Comparison of ENCODE assay signal across 1 cellular context in the genomic region with DNA sequence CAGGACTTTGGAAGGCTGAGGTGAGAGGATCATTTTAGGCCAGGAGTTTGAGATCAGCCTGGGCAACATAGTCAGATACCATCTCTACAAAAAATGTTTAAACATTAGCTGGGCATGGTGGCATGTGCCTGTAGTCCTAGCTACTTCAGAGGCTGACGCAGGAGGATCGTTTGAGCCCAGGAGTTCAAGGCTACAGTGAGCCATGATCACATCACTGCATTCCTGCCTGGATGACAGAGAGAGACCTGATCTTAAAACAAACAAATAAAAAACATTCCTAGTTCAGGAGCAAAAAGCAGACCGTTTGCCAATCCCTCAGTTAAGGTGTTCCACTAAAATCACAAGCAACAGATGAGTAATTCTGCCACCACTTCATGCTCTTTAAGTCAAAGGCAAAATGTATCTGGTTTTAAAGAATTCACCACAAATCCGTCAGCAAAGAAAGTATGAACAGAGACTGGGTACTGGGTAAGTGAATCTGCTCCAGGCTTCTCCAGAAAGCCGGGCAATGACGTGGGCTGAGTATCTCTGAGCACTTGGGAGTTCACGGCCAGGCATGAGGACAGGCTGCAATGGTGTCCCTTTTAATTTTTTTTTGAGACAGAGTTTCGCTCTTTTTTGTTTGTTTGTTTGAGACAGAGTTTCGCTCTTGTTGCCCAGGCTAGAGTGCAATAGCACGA.
TF ChIP-seq lines count a peak whose summit lies in the region.

No MANE protein-coding gene starts in this region.

TF ChIP-seq in GM23338, 12 proteins besides CTCF, POLR2A, EP300 and RAD21 (continued from another document):
- TF ChIP-seq, protein P1, sequence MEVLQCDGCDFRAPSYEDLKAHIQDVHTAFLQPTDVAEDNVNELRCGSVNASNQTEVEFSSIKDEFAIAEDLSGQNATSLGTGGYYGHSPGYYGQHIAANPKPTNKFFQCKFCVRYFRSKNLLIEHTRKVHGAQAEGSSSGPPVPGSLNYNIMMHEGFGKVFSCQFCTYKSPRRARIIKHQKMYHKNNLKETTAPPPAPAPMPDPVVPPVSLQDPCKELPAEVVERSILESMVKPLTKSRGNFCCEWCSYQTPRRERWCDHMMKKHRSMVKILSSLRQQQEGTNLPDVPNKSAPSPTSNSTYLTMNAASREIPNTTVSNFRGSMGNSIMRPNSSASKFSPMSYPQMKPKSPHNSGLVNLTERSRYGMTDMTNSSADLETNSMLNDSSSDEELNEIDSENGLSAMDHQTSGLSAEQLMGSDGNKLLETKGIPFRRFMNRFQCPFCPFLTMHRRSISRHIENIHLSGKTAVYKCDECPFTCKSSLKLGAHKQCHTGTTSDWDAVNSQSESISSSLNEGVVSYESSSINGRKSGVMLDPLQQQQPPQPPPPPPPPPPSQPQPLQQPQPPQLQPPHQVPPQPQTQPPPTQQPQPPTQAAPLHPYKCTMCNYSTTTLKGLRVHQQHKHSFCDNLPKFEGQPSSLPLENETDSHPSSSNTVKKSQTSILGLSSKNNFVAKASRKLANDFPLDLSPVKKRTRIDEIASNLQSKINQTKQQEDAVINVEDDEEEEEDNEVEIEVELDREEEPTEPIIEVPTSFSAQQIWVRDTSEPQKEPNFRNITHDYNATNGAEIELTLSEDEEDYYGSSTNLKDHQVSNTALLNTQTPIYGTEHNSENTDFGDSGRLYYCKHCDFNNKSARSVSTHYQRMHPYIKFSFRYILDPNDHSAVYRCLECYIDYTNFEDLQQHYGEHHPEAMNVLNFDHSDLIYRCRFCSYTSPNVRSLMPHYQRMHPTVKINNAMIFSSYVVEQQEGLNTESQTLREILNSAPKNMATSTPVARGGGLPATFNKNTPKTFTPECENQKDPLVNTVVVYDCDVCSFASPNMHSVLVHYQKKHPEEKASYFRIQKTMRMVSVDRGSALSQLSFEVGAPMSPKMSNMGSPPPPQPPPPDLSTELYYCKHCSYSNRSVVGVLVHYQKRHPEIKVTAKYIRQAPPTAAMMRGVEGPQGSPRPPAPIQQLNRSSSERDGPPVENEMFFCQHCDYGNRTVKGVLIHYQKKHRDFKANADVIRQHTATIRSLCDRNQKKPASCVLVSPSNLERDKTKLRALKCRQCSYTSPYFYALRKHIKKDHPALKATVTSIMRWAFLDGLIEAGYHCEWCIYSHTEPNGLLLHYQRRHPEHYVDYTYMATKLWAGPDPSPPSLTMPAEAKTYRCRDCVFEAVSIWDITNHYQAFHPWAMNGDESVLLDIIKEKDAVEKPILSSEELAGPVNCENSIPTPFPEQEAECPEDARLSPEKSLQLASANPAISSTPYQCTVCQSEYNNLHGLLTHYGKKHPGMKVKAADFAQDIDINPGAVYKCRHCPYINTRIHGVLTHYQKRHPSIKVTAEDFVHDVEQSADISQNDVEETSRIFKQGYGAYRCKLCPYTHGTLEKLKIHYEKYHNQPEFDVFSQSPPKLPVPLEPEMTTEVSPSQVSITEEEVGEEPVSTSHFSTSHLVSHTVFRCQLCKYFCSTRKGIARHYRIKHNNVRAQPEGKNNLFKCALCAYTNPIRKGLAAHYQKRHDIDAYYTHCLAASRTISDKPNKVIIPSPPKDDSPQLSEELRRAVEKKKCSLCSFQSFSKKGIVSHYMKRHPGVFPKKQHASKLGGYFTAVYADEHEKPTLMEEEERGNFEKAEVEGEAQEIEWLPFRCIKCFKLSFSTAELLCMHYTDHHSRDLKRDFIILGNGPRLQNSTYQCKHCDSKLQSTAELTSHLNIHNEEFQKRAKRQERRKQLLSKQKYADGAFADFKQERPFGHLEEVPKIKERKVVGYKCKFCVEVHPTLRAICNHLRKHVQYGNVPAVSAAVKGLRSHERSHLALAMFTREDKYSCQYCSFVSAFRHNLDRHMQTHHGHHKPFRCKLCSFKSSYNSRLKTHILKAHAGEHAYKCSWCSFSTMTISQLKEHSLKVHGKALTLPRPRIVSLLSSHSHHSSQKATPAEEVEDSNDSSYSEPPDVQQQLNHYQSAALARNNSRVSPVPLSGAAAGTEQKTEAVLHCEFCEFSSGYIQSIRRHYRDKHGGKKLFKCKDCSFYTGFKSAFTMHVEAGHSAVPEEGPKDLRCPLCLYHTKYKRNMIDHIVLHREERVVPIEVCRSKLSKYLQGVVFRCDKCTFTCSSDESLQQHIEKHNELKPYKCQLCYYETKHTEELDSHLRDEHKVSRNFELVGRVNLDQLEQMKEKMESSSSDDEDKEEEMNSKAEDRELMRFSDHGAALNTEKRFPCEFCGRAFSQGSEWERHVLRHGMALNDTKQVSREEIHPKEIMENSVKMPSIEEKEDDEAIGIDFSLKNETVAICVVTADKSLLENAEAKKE (CRISPR knock-in tag; IDR thresholded peaks at IDR 0.05), result no peak
- TF ChIP-seq, protein P2, sequence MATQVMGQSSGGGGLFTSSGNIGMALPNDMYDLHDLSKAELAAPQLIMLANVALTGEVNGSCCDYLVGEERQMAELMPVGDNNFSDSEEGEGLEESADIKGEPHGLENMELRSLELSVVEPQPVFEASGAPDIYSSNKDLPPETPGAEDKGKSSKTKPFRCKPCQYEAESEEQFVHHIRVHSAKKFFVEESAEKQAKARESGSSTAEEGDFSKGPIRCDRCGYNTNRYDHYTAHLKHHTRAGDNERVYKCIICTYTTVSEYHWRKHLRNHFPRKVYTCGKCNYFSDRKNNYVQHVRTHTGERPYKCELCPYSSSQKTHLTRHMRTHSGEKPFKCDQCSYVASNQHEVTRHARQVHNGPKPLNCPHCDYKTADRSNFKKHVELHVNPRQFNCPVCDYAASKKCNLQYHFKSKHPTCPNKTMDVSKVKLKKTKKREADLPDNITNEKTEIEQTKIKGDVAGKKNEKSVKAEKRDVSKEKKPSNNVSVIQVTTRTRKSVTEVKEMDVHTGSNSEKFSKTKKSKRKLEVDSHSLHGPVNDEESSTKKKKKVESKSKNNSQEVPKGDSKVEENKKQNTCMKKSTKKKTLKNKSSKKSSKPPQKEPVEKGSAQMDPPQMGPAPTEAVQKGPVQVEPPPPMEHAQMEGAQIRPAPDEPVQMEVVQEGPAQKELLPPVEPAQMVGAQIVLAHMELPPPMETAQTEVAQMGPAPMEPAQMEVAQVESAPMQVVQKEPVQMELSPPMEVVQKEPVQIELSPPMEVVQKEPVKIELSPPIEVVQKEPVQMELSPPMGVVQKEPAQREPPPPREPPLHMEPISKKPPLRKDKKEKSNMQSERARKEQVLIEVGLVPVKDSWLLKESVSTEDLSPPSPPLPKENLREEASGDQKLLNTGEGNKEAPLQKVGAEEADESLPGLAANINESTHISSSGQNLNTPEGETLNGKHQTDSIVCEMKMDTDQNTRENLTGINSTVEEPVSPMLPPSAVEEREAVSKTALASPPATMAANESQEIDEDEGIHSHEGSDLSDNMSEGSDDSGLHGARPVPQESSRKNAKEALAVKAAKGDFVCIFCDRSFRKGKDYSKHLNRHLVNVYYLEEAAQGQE (IDR thresholded peaks at IDR 0.05; ENCODE audit: unreplicated experiment), result no peak
- no peak for TF ChIP-seq JUNB (IDR thresholded peaks at IDR 0.05; ENCODE audit: unreplicated experiment)
- TF ChIP-seq POLR2AphosphoS5 (IDR thresholded peaks at IDR 0.05; ENCODE audit: low read depth), result no peak
